In genomic region chr6:167000759-167001158, GRCh38 we compare ENCODE assay signal across 10 cellular contexts. TPM values are rescaled to one million over a fixed set of nuclear protein-coding genes. Genes with fewer than 3 reads are reported as not detected.
DNase-seq lines count a peak whose midpoint lies in the region; ATAC-seq and TF ChIP-seq lines count a peak whose summit lies in the region.
"Had no signal": no experiment of that assay in that cellular context is flagged by ENCODE, and none has a peak within 500 bp of the region (broad histone marks: within the 10 kb centered on the region; RNA-seq: fewer than 3 reads in every experiment).

No MANE protein-coding gene starts in this region.

- H3K79me2 ChIP-seq in SK-N-SH (ENCODE audit: insufficient read depth) (peaks cover 75% of the 10 kb centered on the region), parathyroid adenoma (peaks cover 1% of the 10 kb centered on the region)

- WGBS in SK-N-SH (ENCODE audit: low lambda C conversion rate) = 100% methylated on average over 2 of the region's 2 CpGs
- 82 to 93% methylated on average over 2 of the region's 2 CpGs for WGBS in ectodermal cell, 2 experiments

- CTCF ChIA-PET in SK-N-SH (lab: Yijun Ruan, JAX) (interaction anchor here (1.0 to 3.4 kb wide), 3 partner anchors 90 to 141 kb away, joined by 3 to 27 read pairs (median 4); no protein-coding TSS in a partner anchor), HEK293T (lab: Yijun Ruan, JAX) (interaction anchor here (1.4 kb wide), 1 partner anchor 141 kb away, joined by 4 read pairs; no protein-coding TSS in a partner anchor)

- H4K20me1 ChIP-seq in SK-N-SH (ENCODE audit: insufficient read depth) = peaks cover 5% of the 10 kb centered on the region

- H2AFZ ChIP-seq in SK-N-SH (ENCODE audit: low read depth) = no peak overlapping the region
- H2AFZ ChIP-seq in parathyroid adenoma = no peak overlapping the region

- POLR2A ChIA-PET in SK-N-SH (lab: Yijun Ruan, JAX) = no interaction called here
- POLR2A ChIA-PET in HEK293T (lab: Yijun Ruan, JAX) = no interaction called here

- no peak for ATAC-seq in SK-N-SH treated with all-trans-retinoic acid at 6 μM for 48 hours
- no peak for ATAC-seq in GM19467 (IDR thresholded peaks at IDR 0.05; ENCODE audit: unreplicated experiment)

- H3K27me3 ChIP-seq in SK-N-SH (ENCODE audit: insufficient read depth) (no peaks in the 10 kb centered on the region), ectodermal cell (ENCODE audit: control insufficient read depth, insufficient read depth, low read length, poor library complexity, severe bottlenecking) (no peaks in the 10 kb centered on the region), parathyroid adenoma (ENCODE audit: control insufficient read depth, insufficient read depth, low read length) (no peaks in the 10 kb centered on the region)

- H3K4me1 ChIP-seq in SK-N-SH (ENCODE audit: control insufficient read depth in 1 of 2, insufficient read depth in 2 of 2, low read depth in 1 of 2, low read length in 1 of 2) = peaks cover 15 to 29% of the 10 kb centered on the region in 2 experiments; a peak in 3 of 4 replicates
- H3K4me1 ChIP-seq in ectodermal cell (ENCODE audit: control insufficient read depth, insufficient read depth, low read length) = peaks cover 9% of the 10 kb centered on the region
- peaks cover 5% of the 10 kb centered on the region for H3K4me1 ChIP-seq in parathyroid adenoma

- no peaks in the 10 kb centered on the region for H3K9me2 ChIP-seq in SK-N-SH

- DNase-seq in SK-N-SH = no peak
- DNase-seq in NB4 (ENCODE audit: low read depth) = peak; percentile 33
- no peak for DNase-seq in NCI-H2227 treated with DMSO at 0.1 percent for 48 hours (lab: John Stamatoyannopoulos, UW)
- no peak for DNase-seq in HEK293T (ENCODE audit: extremely low spot score)
- DNase-seq: activated CD4-positive, alpha-beta T cell treated with anti-CD3 and anti-CD28 coated beads for 1 hour; kidney glomerular epithelial cell had no signal

- TF ChIP-seq POLR2A in NB4 (IDR thresholded peaks at IDR 0.05; ENCODE audit: extremely low read depth, insufficient read length) = no peak

- H3K4me2 ChIP-seq in SK-N-SH (peak overlapping the region; percentile 87), parathyroid adenoma (ENCODE audit: low read length) (peak overlapping the region; percentile 17)

- peaks cover 35 to 42% of the 10 kb centered on the region in 2 experiments for H3K36me3 ChIP-seq in SK-N-SH (replicated peaks in 1 of 2; ENCODE audit: control insufficient read depth in 1 of 2, insufficient read depth in 2 of 2, low read length in 1 of 2)
- peaks cover 22% of the 10 kb centered on the region for H3K36me3 ChIP-seq in ectodermal cell (ENCODE audit: control insufficient read depth, insufficient read depth, low read length)
- no peaks in the 10 kb centered on the region for H3K36me3 ChIP-seq in parathyroid adenoma (ENCODE audit: control insufficient read depth, insufficient read depth, low read length)

- peaks cover 3% of the 10 kb centered on the region for H3F3A ChIP-seq in SK-N-SH (replicated peaks; ENCODE audit: insufficient read depth)

- H3K9me3 ChIP-seq in SK-N-SH (no peaks in the 10 kb centered on the region), ectodermal cell (ENCODE audit: control insufficient read depth, low read length) (no peaks in the 10 kb centered on the region), parathyroid adenoma (ENCODE audit: control insufficient read depth, low read length) (no peaks in the 10 kb centered on the region)

- TF ChIP-seq RAD21 in SK-N-SH (IDR thresholded peaks at IDR 0.05; ENCODE audit: low read length) = no peak

- no peak overlapping the region for H3K9ac ChIP-seq in SK-N-SH
- H3K9ac ChIP-seq in parathyroid adenoma = no peak overlapping the region

- no peak overlapping the region for H3K27ac ChIP-seq in SK-N-SH (ENCODE audit: low read depth in 2 of 2, low read length in 1 of 2)
- no peak overlapping the region for H3K27ac ChIP-seq in ectodermal cell (ENCODE audit: insufficient read depth, low read depth, low read length, poor library complexity, severe bottlenecking)
- no peak overlapping the region for H3K27ac ChIP-seq in parathyroid adenoma

- TF ChIP-seq EP300 in SK-N-SH (IDR thresholded peaks at IDR 0.05; ENCODE audit: borderline replicate concordance in 1 of 2, low read depth in 1 of 2, low read length in 1 of 2) = no peak

- H3K4me3 ChIP-seq in SK-N-SH (ENCODE audit: low read depth in 2 of 2, low read length in 1 of 2) = peak overlapping the region in 1 of 2 experiments; percentile 87; a peak in 3 of 4 replicates
- peak overlapping the region; percentile 90 for H3K4me3 ChIP-seq in NB4 (ENCODE audit: low read depth, low read length)
- H3K4me3 ChIP-seq in ectodermal cell (ENCODE audit: insufficient read depth, low read depth, low read length) = peak overlapping the region; percentile 99
- H3K4me3 ChIP-seq in parathyroid adenoma (ENCODE audit: low read depth, low read length) = peak overlapping the region; percentile 83

- TF ChIP-seq CTCF in SK-N-SH (IDR thresholded peaks at IDR 0.05) (no peak), NB4 (IDR thresholded peaks at IDR 0.05; ENCODE audit: low read depth, low read length) (no peak), parathyroid adenoma (IDR thresholded peaks at IDR 0.05) (no peak)

TF ChIP-seq in SK-N-SH, 30 proteins besides CTCF, POLR2A, EP300 and RAD21:
- TF ChIP-seq RCOR1 (IDR thresholded peaks at IDR 0.05; ENCODE audit: low read length) = no peak

TF ChIP-seq in SK-N-SH treated with all-trans-retinoic acid at 6 μM for 48 hours, 23 proteins besides CTCF, POLR2A, EP300 and RAD21:
- no peak for TF ChIP-seq ISL1 (CRISPR knock-in tag; IDR thresholded peaks at IDR 0.05)
- TF ChIP-seq SNAI2 (CRISPR knock-in tag; IDR thresholded peaks at IDR 0.05) = no peak
- no peak for TF ChIP-seq ZFP30 (CRISPR knock-in tag; IDR thresholded peaks at IDR 0.05)
- no peak for TF ChIP-seq CSRNP3 (CRISPR knock-in tag; IDR thresholded peaks at IDR 0.05)
- TF ChIP-seq GLIS3 (CRISPR knock-in tag; IDR thresholded peaks at IDR 0.05) = no peak

TF ChIP-seq in HEK293T, 16 proteins besides CTCF, POLR2A, EP300 and RAD21:
- TF ChIP-seq FOXM1 (IDR thresholded peaks at IDR 0.05; ENCODE audit: borderline replicate concordance) = no peak
- no peak for TF ChIP-seq BHLHE40 (IDR thresholded peaks at IDR 0.05; ENCODE audit: borderline replicate concordance)
- no peak for TF ChIP-seq SP1 (IDR thresholded peaks at IDR 0.05)
- no peak for TF ChIP-seq NFRKB (IDR thresholded peaks at IDR 0.05)
- TF ChIP-seq ARNT (IDR thresholded peaks at IDR 0.05) = no peak
- no peak for TF ChIP-seq ZNF384 (IDR thresholded peaks at IDR 0.05)
- no peak for TF ChIP-seq FOXA1 (IDR thresholded peaks at IDR 0.05)
- no peak for TF ChIP-seq TARDBP (IDR thresholded peaks at IDR 0.05)
- TF ChIP-seq LEF1 (IDR thresholded peaks at IDR 0.05; ENCODE audit: borderline replicate concordance) = no peak
- no peak for TF ChIP-seq ELF4 (IDR thresholded peaks at IDR 0.05)
- TF ChIP-seq PKNOX1 (IDR thresholded peaks at IDR 0.05) = no peak
- TF ChIP-seq SUZ12 (IDR thresholded peaks at IDR 0.05) = no peak
- no peak for TF ChIP-seq L3MBTL2 (conservative IDR thresholded peaks at IDR 0.05)
- no peak for TF ChIP-seq CTBP1 (IDR thresholded peaks at IDR 0.05; ENCODE audit: borderline replicate concordance)
- TF ChIP-seq FOXK2 (IDR thresholded peaks at IDR 0.05) = no peak
- no peak for TF ChIP-seq HDGF (IDR thresholded peaks at IDR 0.05; ENCODE audit: borderline replicate concordance)

RNA-seq across cellular contexts. Expression of gene CEP43, which starts 1.6 kb away (rescaled TPM):
- polyA plus RNA-seq in SK-N-SH (2012; rRNA removed) = 7.5 and 9.7 TPM in 2 replicates
- polyA plus RNA-seq in SK-N-SH (2012; cell fraction: cytosol; rRNA removed) = 8.4 and 11.3 TPM in 2 replicates
- polyA plus RNA-seq in SK-N-SH (2012; cell fraction: nucleus; rRNA removed) = 17.1 and 27.9 TPM in 2 replicates
- polyA plus RNA-seq in ectodermal cell (2013, experiment 1 of 4) = 41.5 TPM
- polyA plus RNA-seq in ectodermal cell (2013, experiment 2 of 4) = 45.1 TPM
- 30.0 TPM for polyA plus RNA-seq in ectodermal cell (2013, experiment 3 of 4)
- polyA plus RNA-seq in ectodermal cell (2013, experiment 4 of 4) = 31.9 TPM

RNA-seq across cellular contexts. Expression of gene RNASET2, which starts 44.4 kb away (rescaled TPM):
- polyA plus RNA-seq in SK-N-SH (2012; rRNA removed) = 58.4 and 59.2 TPM in 2 replicates
- polyA plus RNA-seq in SK-N-SH (2012; cell fraction: cytosol; rRNA removed) = 54.7 and 56.7 TPM in 2 replicates
- 43.6 and 50.8 TPM in 2 replicates for polyA plus RNA-seq in SK-N-SH (2012; cell fraction: nucleus; rRNA removed)
- 12.6 TPM for polyA plus RNA-seq in ectodermal cell (2013, experiment 1 of 4)
- polyA plus RNA-seq in ectodermal cell (2013, experiment 2 of 4) = 15.6 TPM
- 15.7 TPM for polyA plus RNA-seq in ectodermal cell (2013, experiment 3 of 4)
- 20.4 TPM for polyA plus RNA-seq in ectodermal cell (2013, experiment 4 of 4)
